Comparison of ENCODE assay signal across 30 cellular contexts in the genomic region with DNA sequence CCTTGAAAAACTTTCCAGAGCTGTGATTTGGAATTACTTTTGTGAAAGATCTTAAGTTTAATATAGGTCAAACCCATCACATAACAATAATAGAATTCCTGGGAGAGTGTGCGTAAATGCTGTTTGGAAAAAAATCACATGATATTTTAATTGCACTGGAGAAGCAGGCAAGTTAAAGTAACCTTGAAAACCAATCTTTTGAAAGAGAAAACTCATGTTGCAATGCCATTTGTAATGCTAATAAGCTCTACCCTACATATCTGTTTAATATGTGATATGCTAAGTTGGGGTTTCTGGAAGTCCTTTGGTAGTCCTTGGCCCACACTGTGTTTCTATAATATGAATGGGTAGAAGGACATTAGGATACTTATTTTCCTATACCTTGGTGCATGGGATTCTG.
"Had no signal": no experiment of that assay in that cellular context is flagged by ENCODE, and none has a peak within 500 bp of the region (broad histone marks: within the 10 kb centered on the region; RNA-seq: fewer than 3 reads in every experiment).

No MANE protein-coding gene starts in this region.

- H3K4me3 ChIP-seq: ascending aorta, esophagus squamous epithelium had no signal

- H3K36me3 ChIP-seq: ascending aorta, esophagus squamous epithelium had no signal

- H3K27ac ChIP-seq: ascending aorta, epithelial cell of prostate, esophagus squamous epithelium, VCaP had no signal

- H3K9me3 ChIP-seq: ascending aorta, esophagus squamous epithelium had no signal

- FAIRE-seq: colon, frontal cortex had no signal

- H3K27me3 ChIP-seq: ascending aorta, esophagus squamous epithelium had no signal

- DNase-seq: activated CD4-positive, alpha-beta memory T cell treated with anti-CD3 and anti-CD28 coated beads, Interleukin-2, amount 10 ng/mL, durations not matched to agents 7 days and 5 days; activated CD4-positive, alpha-beta T cell treated with anti-CD3 and anti-CD28 coated beads for 1 hour; activated CD4-positive, alpha-beta T cell treated with anti-CD3 and anti-CD28 coated beads for 4 hours; activated CD4-positive, alpha-beta T cell treated with anti-CD3 and anti-CD28 coated beads, Interleukin-2, amount 10 ng/mL, durations not matched to agents 7 days and 5 days; activated CD4-positive, alpha-beta T cell treated with anti-CD3 and anti-CD28 coated beads, Interleukin-2, amount 50 U/mL, for 4 hours; activated CD8-positive, alpha-beta memory T cell treated with anti-CD3 and anti-CD28 coated beads, Interleukin-2, amount 50 U/mL, for 48 hours; activated gamma-delta T cell; activated naive CD4-positive, alpha-beta T cell; activated naive CD4-positive, alpha-beta T cell treated with anti-CD3 and anti-CD28 coated beads, Interleukin-2, amount 10 ng/mL, durations not matched to agents 7 days and 5 days; activated naive CD8-positive, alpha-beta T cell treated with anti-CD3 and anti-CD28 coated beads, Interleukin-2, amount 10 ng/mL, durations not matched to agents 7 days and 5 days; activated T-cell treated with anti-CD3 and anti-CD28 coated beads for 4 hours; activated T-cell treated with anti-CD3 and anti-CD28 coated beads, Interleukin-2, amount 50 U/mL, for 24 hours; activated T-cell treated with anti-CD3 and anti-CD28 coated beads, Interleukin-2, amount 50 U/mL, for 72 hours; caudate nucleus; cortex of kidney; dermis blood vessel endothelial cell; effector CD4-positive, alpha-beta T cell; effector memory CD8-positive, alpha-beta T cell; esophagus squamous epithelium; foreskin fibroblast; head of caudate nucleus; hippocampal formation; T-helper 17 cell; T1000 had no signal

- ATAC-seq: activated naive CD4-positive, alpha-beta T cell treated with anti-CD3 and anti-CD28 coated beads, Interleukin-2, amount 50 U/mL, for 72 hours; activated T-cell treated with anti-CD3 and anti-CD28 coated beads, Interleukin-2, amount 50 U/mL, for 72 hours; effector memory CD8-positive, alpha-beta T cell; T-helper 17 cell had no signal
